Comparison of ENCODE assay signal across 1 cellular context in the genomic region with DNA sequence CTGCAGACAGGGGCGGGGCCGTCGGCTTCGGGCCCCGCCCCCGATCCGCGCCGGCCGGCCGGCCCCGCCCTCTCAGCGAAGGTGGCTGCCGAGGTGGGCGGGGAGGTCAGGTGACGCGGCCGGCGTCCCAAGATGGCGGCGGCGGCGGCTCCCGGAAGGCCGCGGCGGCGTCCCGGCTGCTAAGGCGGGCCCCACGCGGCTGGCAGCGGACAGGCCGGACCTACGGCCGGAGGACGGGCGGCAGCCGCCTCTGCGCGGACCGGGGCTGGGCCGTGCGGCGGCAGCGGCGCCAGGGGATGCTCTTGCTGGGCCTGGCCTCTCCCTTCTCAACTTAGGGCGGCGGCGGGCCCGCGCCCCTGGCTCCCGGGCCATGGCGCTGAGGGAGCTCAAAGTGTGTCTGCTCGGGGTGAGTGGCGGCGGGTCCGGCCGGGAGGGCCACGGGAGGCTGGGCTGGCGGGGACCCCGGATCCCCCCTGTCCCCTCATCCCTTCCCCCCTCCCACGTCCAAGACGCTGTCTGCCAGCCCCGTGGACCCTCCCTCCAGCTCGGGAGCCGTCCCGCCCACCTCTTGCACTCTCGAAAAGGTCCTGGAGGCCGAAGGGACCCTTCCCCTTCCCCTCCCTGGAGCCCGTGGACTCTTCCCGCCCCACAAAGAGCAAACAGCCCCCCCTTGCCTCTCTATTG.
TF ChIP-seq lines count a peak whose summit lies in the region.

A gene with protein sequence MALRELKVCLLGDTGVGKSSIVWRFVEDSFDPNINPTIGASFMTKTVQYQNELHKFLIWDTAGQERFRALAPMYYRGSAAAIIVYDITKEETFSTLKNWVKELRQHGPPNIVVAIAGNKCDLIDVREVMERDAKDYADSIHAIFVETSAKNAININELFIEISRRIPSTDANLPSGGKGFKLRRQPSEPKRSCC (plus strand): TSS at position 109 of the 684 bp plus-strand sequence. CDS start 262 bp downstream, at position 371.

TF ChIP-seq in K562, 482 proteins besides CTCF, POLR2A, EP300 and RAD21 (continued from another document and continues in another):
- TF ChIP-seq YY1 (IDR thresholded peaks at IDR 0.05; ENCODE audit: borderline replicate concordance in 1 of 3, control insufficient read depth in 1 of 3, extremely low read depth in 1 of 3, insufficient read depth in 3 of 3, insufficient read length in 1 of 3, insufficient replicate concordance in 2 of 3, low read depth in 1 of 3, low read length in 2 of 3) (peak; percentile 83 to 97 (median 94)), RBFOX2 (IDR thresholded peaks at IDR 0.05; ENCODE audit: low read depth, low read length) (peak; percentile 83), SIN3A (IDR thresholded peaks at IDR 0.05; ENCODE audit: borderline replicate concordance in 2 of 2, control insufficient read depth in 1 of 2, low read depth in 2 of 2, low read length in 2 of 2) (peak; percentile 45 to 95; a peak in 3 of 4 replicates), BHLHE40 (IDR thresholded peaks at IDR 0.05; ENCODE audit: low read length) (0 out of 2 replicates have a peak, but pooled peaks have one; percentile 10), SPI1 (IDR thresholded peaks at IDR 0.05; ENCODE audit: borderline replicate concordance, low read depth, low read length) (no peak), L3MBTL2 (IDR thresholded peaks at IDR 0.05) (peak; percentile 15; the same call in 1 of the 2 replicates), GATAD2B (IDR thresholded peaks at IDR 0.05; ENCODE audit: borderline replicate concordance) (peak; percentile 92), TAF7 (tag; IDR thresholded peaks at IDR 0.05) (no peak), KDM2B (CRISPR knock-in tag; IDR thresholded peaks at IDR 0.05) (no peak), POLR2AphosphoS5 (IDR thresholded peaks at IDR 0.05; ENCODE audit: control insufficient read depth, insufficient read depth, low read depth, low read length) (peak; percentile 64; the same call in 1 of the 2 replicates), SMAD4 (CRISPR knock-in tag; conservative IDR thresholded peaks at IDR 0.05) (peak; percentile 66), HNRNPK (IDR thresholded peaks at IDR 0.05; ENCODE audit: low read depth, low read length, poor library complexity, severe bottlenecking) (peak; percentile 71), CTBP1 (IDR thresholded peaks at IDR 0.05; ENCODE audit: borderline replicate concordance) (peak; percentile 36; the same call in 1 of the 2 replicates), FOXM1 (IDR thresholded peaks at IDR 0.05; ENCODE audit: low read depth) (no peak), FOXM1 (CRISPR knock-in tag; IDR thresholded peaks at IDR 0.05; ENCODE audit: low read depth) (0 out of 2 replicates have a peak, but pooled peaks have one; percentile 40), MED1 (CRISPR knock-in tag; IDR thresholded peaks at IDR 0.05; ENCODE audit: borderline replicate concordance) (no peak), CEBPB (tag; IDR thresholded peaks at IDR 0.05) (no peak), SRF (CRISPR knock-in tag; IDR thresholded peaks at IDR 0.05) (0 out of 4 replicates have a peak, but pooled peaks of 1 of the 2 experiments have one; percentile 3), ZNF75A (CRISPR knock-in tag; IDR thresholded peaks at IDR 0.05) (no peak), TBP (optimal IDR thresholded peaks at IDR 0.05; ENCODE audit: low read depth, low read length) (peak; percentile 62), NR2C2 (CRISPR knock-in tag; IDR thresholded peaks at IDR 0.05) (0 out of 2 replicates have a peak, but pooled peaks have one; percentile 23), NR2C2 (tag; IDR thresholded peaks at IDR 0.05) (peak; percentile 51), KAT7 (CRISPR knock-in tag; IDR thresholded peaks at IDR 0.05; ENCODE audit: borderline replicate concordance) (no peak), NFRKB (IDR thresholded peaks at IDR 0.05; ENCODE audit: low read depth) (0 out of 2 replicates have a peak, but pooled peaks have one; percentile 24)
- TF ChIP-seq, protein P1, sequence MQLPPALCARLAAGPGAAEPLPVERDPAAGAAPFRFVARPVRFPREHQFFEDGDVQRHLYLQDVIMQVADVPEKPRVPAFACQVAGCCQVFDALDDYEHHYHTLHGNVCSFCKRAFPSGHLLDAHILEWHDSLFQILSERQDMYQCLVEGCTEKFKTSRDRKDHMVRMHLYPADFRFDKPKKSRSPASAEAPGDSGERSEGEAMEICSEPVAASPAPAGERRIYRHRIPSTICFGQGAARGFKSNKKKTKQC (CRISPR knock-in tag; IDR thresholded peaks at IDR 0.05) = peak; percentile 46; the same call in 1 of the 2 replicates
- TF ChIP-seq, protein P2, sequence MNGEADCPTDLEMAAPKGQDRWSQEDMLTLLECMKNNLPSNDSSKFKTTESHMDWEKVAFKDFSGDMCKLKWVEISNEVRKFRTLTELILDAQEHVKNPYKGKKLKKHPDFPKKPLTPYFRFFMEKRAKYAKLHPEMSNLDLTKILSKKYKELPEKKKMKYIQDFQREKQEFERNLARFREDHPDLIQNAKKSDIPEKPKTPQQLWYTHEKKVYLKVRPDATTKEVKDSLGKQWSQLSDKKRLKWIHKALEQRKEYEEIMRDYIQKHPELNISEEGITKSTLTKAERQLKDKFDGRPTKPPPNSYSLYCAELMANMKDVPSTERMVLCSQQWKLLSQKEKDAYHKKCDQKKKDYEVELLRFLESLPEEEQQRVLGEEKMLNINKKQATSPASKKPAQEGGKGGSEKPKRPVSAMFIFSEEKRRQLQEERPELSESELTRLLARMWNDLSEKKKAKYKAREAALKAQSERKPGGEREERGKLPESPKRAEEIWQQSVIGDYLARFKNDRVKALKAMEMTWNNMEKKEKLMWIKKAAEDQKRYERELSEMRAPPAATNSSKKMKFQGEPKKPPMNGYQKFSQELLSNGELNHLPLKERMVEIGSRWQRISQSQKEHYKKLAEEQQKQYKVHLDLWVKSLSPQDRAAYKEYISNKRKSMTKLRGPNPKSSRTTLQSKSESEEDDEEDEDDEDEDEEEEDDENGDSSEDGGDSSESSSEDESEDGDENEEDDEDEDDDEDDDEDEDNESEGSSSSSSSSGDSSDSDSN (IDR thresholded peaks at IDR 0.05; ENCODE audit: borderline replicate concordance in 1 of 2, low read depth in 2 of 2, low read length in 2 of 2) = 0 out of 4 replicates have a peak, but pooled peaks of 1 of the 2 experiments have one; percentile 40
- TF ChIP-seq, protein P3, sequence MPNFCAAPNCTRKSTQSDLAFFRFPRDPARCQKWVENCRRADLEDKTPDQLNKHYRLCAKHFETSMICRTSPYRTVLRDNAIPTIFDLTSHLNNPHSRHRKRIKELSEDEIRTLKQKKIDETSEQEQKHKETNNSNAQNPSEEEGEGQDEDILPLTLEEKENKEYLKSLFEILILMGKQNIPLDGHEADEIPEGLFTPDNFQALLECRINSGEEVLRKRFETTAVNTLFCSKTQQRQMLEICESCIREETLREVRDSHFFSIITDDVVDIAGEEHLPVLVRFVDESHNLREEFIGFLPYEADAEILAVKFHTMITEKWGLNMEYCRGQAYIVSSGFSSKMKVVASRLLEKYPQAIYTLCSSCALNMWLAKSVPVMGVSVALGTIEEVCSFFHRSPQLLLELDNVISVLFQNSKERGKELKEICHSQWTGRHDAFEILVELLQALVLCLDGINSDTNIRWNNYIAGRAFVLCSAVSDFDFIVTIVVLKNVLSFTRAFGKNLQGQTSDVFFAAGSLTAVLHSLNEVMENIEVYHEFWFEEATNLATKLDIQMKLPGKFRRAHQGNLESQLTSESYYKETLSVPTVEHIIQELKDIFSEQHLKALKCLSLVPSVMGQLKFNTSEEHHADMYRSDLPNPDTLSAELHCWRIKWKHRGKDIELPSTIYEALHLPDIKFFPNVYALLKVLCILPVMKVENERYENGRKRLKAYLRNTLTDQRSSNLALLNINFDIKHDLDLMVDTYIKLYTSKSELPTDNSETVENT (CRISPR knock-in tag; IDR thresholded peaks at IDR 0.05) = peak; percentile 95
- TF ChIP-seq, protein P4, sequence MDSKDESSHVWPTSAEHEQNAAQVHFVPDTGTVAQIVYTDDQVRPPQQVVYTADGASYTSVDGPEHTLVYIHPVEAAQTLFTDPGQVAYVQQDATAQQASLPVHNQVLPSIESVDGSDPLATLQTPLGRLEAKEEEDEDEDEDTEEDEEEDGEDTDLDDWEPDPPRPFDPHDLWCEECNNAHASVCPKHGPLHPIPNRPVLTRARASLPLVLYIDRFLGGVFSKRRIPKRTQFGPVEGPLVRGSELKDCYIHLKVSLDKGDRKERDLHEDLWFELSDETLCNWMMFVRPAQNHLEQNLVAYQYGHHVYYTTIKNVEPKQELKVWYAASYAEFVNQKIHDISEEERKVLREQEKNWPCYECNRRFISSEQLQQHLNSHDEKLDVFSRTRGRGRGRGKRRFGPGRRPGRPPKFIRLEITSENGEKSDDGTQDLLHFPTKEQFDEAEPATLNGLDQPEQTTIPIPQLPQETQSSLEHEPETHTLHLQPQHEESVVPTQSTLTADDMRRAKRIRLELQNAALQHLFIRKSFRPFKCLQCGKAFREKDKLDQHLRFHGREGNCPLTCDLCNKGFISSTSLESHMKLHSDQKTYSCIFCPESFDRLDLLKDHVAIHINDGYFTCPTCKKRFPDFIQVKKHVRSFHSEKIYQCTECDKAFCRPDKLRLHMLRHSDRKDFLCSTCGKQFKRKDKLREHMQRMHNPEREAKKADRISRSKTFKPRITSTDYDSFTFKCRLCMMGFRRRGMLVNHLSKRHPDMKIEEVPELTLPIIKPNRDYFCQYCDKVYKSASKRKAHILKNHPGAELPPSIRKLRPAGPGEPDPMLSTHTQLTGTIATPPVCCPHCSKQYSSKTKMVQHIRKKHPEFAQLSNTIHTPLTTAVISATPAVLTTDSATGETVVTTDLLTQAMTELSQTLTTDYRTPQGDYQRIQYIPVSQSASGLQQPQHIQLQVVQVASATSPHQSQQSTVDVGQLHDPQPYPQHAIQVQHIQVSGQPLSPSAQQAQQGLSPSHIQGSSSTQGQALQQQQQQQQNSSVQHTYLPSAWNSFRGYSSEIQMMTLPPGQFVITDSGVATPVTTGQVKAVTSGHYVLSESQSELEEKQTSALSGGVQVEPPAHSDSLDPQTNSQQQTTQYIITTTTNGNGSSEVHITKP (IDR thresholded peaks at IDR 0.05; ENCODE audit: partially characterized antibody) = peak; percentile 26
- TF ChIP-seq, protein P5, sequence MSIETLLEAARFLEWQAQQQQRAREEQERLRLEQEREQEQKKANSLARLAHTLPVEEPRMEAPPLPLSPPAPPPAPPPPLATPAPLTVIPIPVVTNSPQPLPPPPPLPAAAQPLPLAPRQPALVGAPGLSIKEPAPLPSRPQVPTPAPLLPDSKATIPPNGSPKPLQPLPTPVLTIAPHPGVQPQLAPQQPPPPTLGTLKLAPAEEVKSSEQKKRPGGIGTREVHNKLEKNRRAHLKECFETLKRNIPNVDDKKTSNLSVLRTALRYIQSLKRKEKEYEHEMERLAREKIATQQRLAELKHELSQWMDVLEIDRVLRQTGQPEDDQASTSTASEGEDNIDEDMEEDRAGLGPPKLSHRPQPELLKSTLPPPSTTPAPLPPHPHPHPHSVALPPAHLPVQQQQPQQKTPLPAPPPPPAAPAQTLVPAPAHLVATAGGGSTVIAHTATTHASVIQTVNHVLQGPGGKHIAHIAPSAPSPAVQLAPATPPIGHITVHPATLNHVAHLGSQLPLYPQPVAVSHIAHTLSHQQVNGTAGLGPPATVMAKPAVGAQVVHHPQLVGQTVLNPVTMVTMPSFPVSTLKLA (conservative IDR thresholded peaks at IDR 0.05) = peak in 1 of 2 experiments; percentile 31; a peak in 1 of 4 replicates
- TF ChIP-seq, protein P6, sequence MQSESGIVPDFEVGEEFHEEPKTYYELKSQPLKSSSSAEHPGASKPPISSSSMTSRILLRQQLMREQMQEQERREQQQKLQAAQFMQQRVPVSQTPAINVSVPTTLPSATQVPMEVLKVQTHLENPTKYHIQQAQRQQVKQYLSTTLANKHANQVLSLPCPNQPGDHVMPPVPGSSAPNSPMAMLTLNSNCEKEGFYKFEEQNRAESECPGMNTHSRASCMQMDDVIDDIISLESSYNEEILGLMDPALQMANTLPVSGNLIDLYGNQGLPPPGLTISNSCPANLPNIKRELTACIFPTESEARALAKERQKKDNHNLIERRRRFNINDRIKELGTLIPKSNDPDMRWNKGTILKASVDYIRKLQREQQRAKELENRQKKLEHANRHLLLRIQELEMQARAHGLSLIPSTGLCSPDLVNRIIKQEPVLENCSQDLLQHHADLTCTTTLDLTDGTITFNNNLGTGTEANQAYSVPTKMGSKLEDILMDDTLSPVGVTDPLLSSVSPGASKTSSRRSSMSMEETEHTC (IDR thresholded peaks at IDR 0.05) = peak; percentile 46; the same call in 1 of the 2 replicates
- TF ChIP-seq, protein P7, sequence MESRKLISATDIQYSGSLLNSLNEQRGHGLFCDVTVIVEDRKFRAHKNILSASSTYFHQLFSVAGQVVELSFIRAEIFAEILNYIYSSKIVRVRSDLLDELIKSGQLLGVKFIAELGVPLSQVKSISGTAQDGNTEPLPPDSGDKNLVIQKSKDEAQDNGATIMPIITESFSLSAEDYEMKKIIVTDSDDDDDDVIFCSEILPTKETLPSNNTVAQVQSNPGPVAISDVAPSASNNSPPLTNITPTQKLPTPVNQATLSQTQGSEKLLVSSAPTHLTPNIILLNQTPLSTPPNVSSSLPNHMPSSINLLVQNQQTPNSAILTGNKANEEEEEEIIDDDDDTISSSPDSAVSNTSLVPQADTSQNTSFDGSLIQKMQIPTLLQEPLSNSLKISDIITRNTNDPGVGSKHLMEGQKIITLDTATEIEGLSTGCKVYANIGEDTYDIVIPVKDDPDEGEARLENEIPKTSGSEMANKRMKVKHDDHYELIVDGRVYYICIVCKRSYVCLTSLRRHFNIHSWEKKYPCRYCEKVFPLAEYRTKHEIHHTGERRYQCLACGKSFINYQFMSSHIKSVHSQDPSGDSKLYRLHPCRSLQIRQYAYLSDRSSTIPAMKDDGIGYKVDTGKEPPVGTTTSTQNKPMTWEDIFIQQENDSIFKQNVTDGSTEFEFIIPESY (CRISPR knock-in tag; IDR thresholded peaks at IDR 0.05) = no peak
- TF ChIP-seq, protein P8, sequence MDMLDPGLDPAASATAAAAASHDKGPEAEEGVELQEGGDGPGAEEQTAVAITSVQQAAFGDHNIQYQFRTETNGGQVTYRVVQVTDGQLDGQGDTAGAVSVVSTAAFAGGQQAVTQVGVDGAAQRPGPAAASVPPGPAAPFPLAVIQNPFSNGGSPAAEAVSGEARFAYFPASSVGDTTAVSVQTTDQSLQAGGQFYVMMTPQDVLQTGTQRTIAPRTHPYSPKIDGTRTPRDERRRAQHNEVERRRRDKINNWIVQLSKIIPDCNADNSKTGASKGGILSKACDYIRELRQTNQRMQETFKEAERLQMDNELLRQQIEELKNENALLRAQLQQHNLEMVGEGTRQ (CRISPR knock-in tag; IDR thresholded peaks at IDR 0.05) = peak; percentile 86
